In the genomic region with DNA sequence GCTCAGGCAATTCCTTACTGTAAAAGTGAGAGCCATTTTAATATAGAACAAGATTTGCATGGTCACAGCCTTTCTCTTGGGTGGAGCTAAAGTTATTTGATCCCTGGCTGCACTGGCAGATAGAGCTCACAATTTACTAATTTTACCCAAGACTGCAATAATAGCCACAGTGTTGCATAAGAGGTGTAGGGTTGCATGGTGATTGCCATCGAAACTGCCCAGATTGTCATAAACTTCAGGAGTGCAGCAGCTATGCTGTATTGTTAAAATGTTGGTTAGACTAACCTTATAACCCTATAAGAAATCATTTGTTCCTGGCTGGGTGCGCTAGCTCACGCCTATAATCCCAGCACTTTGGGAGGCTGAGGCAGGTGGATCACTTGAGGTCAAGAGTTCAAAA, we compare ENCODE assay signal across 10 cellular contexts. TPM values are rescaled to one million over a fixed set of nuclear protein-coding genes. Genes with fewer than 3 reads are reported as not detected.
DNase-seq lines count a peak whose midpoint lies in the region; ATAC-seq, FAIRE-seq and TF ChIP-seq lines count a peak whose summit lies in the region.
"Had no signal": no experiment of that assay in that cellular context is flagged by ENCODE, and none has a peak within 500 bp of the region (broad histone marks: within the 10 kb centered on the region; RNA-seq: fewer than 3 reads in every experiment).

No MANE protein-coding gene starts in this region.

- DNase-seq in MV-4-11 (lab: John Stamatoyannopoulos, UW), result peak; percentile 92
- DNase-seq in coronary artery (ENCODE audit: low spot score), result no peak
- DNase-seq in pancreas, result no peak
- no peak for DNase-seq in UCSD-AML1 (lab: John Stamatoyannopoulos, UW; ENCODE audit: unreplicated experiment)
- no peak for DNase-seq in NCI-H1930 (lab: John Stamatoyannopoulos, UW)
- DNase-seq: stimulated activated naive CD4-positive, alpha-beta T cell had no signal

- H3K4me1 ChIP-seq in DOHH2 (ENCODE audit: control insufficient read depth, low read length) (peaks cover 53% of the 10 kb centered on the region), pancreas (peaks cover 0 to 7% (median 6%) of the 10 kb centered on the region in 3 donors)

- H3K9me2 ChIP-seq in DOHH2 (replicated peaks; ENCODE audit: control insufficient read depth, low read length), result no peaks in the 10 kb centered on the region

- intact Hi-C loops in pancreas (cut with DNase I), result no loop called here

- no peaks in the 10 kb centered on the region for H3K27me3 ChIP-seq in DOHH2 (ENCODE audit: control insufficient read depth, low read length)
- no peaks in the 10 kb centered on the region for H3K27me3 ChIP-seq in pancreas
- H3K27me3 ChIP-seq: body of pancreas had no signal

- TF ChIP-seq CTCF in DOHH2 (IDR thresholded peaks at IDR 0.05; ENCODE audit: low read depth, low read length, poor library complexity, severe bottlenecking), result no peak
- TF ChIP-seq CTCF in coronary artery (IDR thresholded peaks at IDR 0.05), result no peak
- no peak for TF ChIP-seq CTCF in pancreas (IDR thresholded peaks at IDR 0.05)

- H3K4me2 ChIP-seq in DOHH2 (ENCODE audit: low read length), result peak overlapping the region; percentile 64

- no peak for FAIRE-seq in pancreas (lab: Jason Lieb, UNC)

- peak; percentile 40 to 72 (median 62) for ATAC-seq in pancreas
- no peak for ATAC-seq in HG03280 (IDR thresholded peaks at IDR 0.05; ENCODE audit: unreplicated experiment)
- ATAC-seq in GM19455 (IDR thresholded peaks at IDR 0.05; ENCODE audit: unreplicated experiment), result no peak
- ATAC-seq: body of pancreas had no signal

- no peaks in the 10 kb centered on the region for H3K9me3 ChIP-seq in DOHH2 (ENCODE audit: control insufficient read depth, insufficient read depth, low read length)
- H3K9me3 ChIP-seq in pancreas, result no peaks in the 10 kb centered on the region
- H3K9me3 ChIP-seq: body of pancreas had no signal

- peak overlapping the region; percentile 42 for H3K4me3 ChIP-seq in DOHH2 (ENCODE audit: low read length)
- H3K4me3 ChIP-seq in coronary artery, result peak overlapping the region; percentile 8
- H3K4me3 ChIP-seq in pancreas, result no peak overlapping the region
- H3K4me3 ChIP-seq: body of pancreas had no signal

- H3K79me2 ChIP-seq in DOHH2 (ENCODE audit: control insufficient read depth, low read length), result peaks cover 42% of the 10 kb centered on the region

- peak overlapping the region; percentile 37; the same call in 1 of the 2 replicates for H3K27ac ChIP-seq in DOHH2 (ENCODE audit: low read depth, low read length)
- peak overlapping the region; percentile 3 to 34 for H3K27ac ChIP-seq in coronary artery
- H3K27ac ChIP-seq in pancreas, result no peak overlapping the region
- H3K27ac ChIP-seq: body of pancreas had no signal

- 76 to 81% methylated on average over 3 of the region's 3 CpGs for WGBS in pancreas, 2 donors

- peaks cover 5% of the 10 kb centered on the region for H3F3A ChIP-seq in DOHH2 (ENCODE audit: control insufficient read depth, insufficient read depth)

- peaks cover 17% of the 10 kb centered on the region for H3K36me3 ChIP-seq in DOHH2 (ENCODE audit: control insufficient read depth, low read length)
- H3K36me3 ChIP-seq in pancreas, result peaks cover 0 to 3% (median 0%) of the 10 kb centered on the region in 3 donors

- H4K20me1 ChIP-seq in DOHH2 (ENCODE audit: control insufficient read depth, insufficient read depth, low read depth, low read length), result no peaks in the 10 kb centered on the region

RNA-seq across cellular contexts. Expression of a gene that starts 50.0 kb away (rescaled TPM):
- total RNA-seq in pancreas, result 10 to 100 TPM; 24.9 to 51.7 (median 32.1) TPM
- polyA plus RNA-seq in pancreas, result 10 to 100 TPM in 1 of 2 donors, 1 to 10 TPM in 1; 8.6 to 13.3 TPM

Comparison
In these comparisons a context has a peak if more than half of its experiments do, and no peak if none do; other contexts are left out.
1. H3K27ac ChIP-seq: peak in DOHH2 (single experiment) and coronary artery (2 of 2); none in pancreas (0 of 4).
2. H3K4me3 ChIP-seq: peak in DOHH2 (single experiment) and coronary artery (single experiment); none in pancreas (0 of 4).
3. ATAC-seq: peak in pancreas (4 of 4); none in HG03280 (single experiment) and GM19455 (single experiment).